20 cellular contexts compared by ENCODE assay signal in the genomic region with DNA sequence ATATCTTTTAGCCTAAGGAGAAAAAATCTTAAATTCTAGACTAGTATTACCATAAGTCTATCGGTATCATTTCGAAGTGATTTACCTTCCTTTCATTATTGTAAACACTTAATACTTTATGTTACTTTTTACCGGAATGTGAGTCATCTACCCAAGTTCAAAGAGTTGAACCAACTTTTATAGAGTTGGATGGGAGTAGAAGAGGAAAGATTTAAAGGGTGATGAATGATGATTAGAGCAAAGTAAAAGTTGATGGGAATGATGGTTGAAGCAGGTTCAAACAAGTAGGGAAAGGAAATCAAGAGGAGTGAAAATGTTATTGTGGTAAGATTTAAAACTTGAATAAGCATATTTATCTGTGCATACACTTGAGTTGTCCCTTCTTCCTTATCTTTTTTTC. TPM values are rescaled to one million over a fixed set of nuclear protein-coding genes. Genes with fewer than 3 reads are reported as not detected.
DNase-seq lines count a peak whose midpoint lies in the region; ATAC-seq, FAIRE-seq and TF ChIP-seq lines count a peak whose summit lies in the region.
"Had no signal": no experiment of that assay in that cellular context is flagged by ENCODE, and none has a peak within 500 bp of the region (broad histone marks: within the 10 kb centered on the region; RNA-seq: fewer than 3 reads in every experiment).

No MANE protein-coding gene starts in this region.

- H3K9me3 ChIP-seq in breast epithelium (no peaks in the 10 kb centered on the region), upper lobe of right lung (no peaks in the 10 kb centered on the region)
- H3K9me3 ChIP-seq: A549, HAP-1 had no signal

- BruUV-seq in MCF 10A (replicated peaks; lab: Mats Ljungman, UMichigan), result no TSS peak

- H3K36me3 Mint-ChIP-seq in MCF 10A (ENCODE audit: insufficient read depth, unreplicated experiment), result peaks cover 15% of the 10 kb centered on the region
- peaks cover 29% of the 10 kb centered on the region for H3K36me3 Mint-ChIP-seq in mesothelial cell of epicardium

- intact Hi-C loops in MCF 10A (cut with micrococcal nuclease), result no loop called here
- intact Hi-C loops in breast epithelium (cut with DNase I; ENCODE audit: low total_unique reads), result no loop called here
- intact Hi-C loops in upper lobe of right lung (cut with DNase I), result no loop called here

- DNase-seq in MCF 10A (ENCODE audit: unreplicated experiment), result no peak
- DNase-seq in breast epithelium (ENCODE audit: low spot score in 2 of 2), result no peak
- peak; percentile 88 for DNase-seq in bronchial epithelial cell (ENCODE audit: low read depth)
- no peak for DNase-seq in mesothelial cell of epicardium (ENCODE audit: low spot score in 2 of 2, unreplicated experiment in 2 of 2)
- no peak for DNase-seq in upper lobe of right lung
- no peak for DNase-seq in stimulated activated CD4-positive, alpha-beta T cell treated with anti-CD3 and anti-CD28 coated beads, Interleukin-4, amount 100 ng/mL, for 1 hour
- DNase-seq in KG1 (lab: John Stamatoyannopoulos, UW), result no peak
- DNase-seq: AML-193; Caco-2; CD4-positive, alpha-beta T cell; GM23248 had no signal

- H3K27ac ChIP-seq in breast epithelium, result no peak overlapping the region
- no peak overlapping the region for H3K27ac ChIP-seq in upper lobe of right lung
- H3K27ac ChIP-seq: 22Rv1, A549, C4-2B, GM23248 had no signal

- H3K36me3 ChIP-seq in breast epithelium, result no peaks in the 10 kb centered on the region
- no peaks in the 10 kb centered on the region for H3K36me3 ChIP-seq in bronchial epithelial cell (ENCODE audit: control insufficient read depth, insufficient read depth, low read length)
- H3K36me3 ChIP-seq in upper lobe of right lung, result no peaks in the 10 kb centered on the region
- H3K36me3 ChIP-seq: HAP-1 had no signal

- no peaks in the 10 kb centered on the region for H3K4me1 Mint-ChIP-seq in MCF 10A (ENCODE audit: insufficient read depth, unreplicated experiment)
- peaks cover 12% of the 10 kb centered on the region for H3K4me1 Mint-ChIP-seq in mesothelial cell of epicardium

- ATAC-seq in esophagus mucosa (peak; percentile 85), upper lobe of right lung (no peak)
- ATAC-seq: A549, HepG2 had no signal

- H3K4me1 ChIP-seq in breast epithelium (no peaks in the 10 kb centered on the region), upper lobe of right lung (no peaks in the 10 kb centered on the region)
- H3K4me1 ChIP-seq: A549, Caco-2, HAP-1 had no signal

- H3K27me3 ChIP-seq in breast epithelium, result no peaks in the 10 kb centered on the region
- H3K27me3 ChIP-seq in bronchial epithelial cell (ENCODE audit: control insufficient read depth, insufficient read depth, low read length), result no peaks in the 10 kb centered on the region
- H3K27me3 ChIP-seq in upper lobe of right lung, result no peaks in the 10 kb centered on the region

- CTCF ChIA-PET in MCF 10A (lab: Yijun Ruan, JAX), result no interaction called here

- peak overlapping the region; percentile 46 for H3K27ac Mint-ChIP-seq in MCF 10A (ENCODE audit: low read depth, unreplicated experiment)
- H3K27ac Mint-ChIP-seq in mesothelial cell of epicardium, result peak overlapping the region; percentile 35
- H3K27ac Mint-ChIP-seq: CD4-positive, alpha-beta T cell had no signal

- H3K4me3 ChIP-seq in breast epithelium (no peak overlapping the region), bronchial epithelial cell (ENCODE audit: low read depth, low read length) (no peak overlapping the region), upper lobe of right lung (no peak overlapping the region)
- H3K4me3 ChIP-seq: A549, GM23248, HAP-1 had no signal

- H3K27me3 Mint-ChIP-seq in MCF 10A (ENCODE audit: insufficient read depth, unreplicated experiment) (no peaks in the 10 kb centered on the region), mesothelial cell of epicardium (ENCODE audit: low read depth) (no peaks in the 10 kb centered on the region)
- H3K27me3 Mint-ChIP-seq: CD4-positive, alpha-beta T cell had no signal

- TF ChIP-seq POLR2A in breast epithelium (IDR thresholded peaks at IDR 0.05), result no peak

- H3K4me3 Mint-ChIP-seq in MCF 10A (ENCODE audit: unreplicated experiment) (no peak overlapping the region), mesothelial cell of epicardium (no peak overlapping the region)
- H3K4me3 Mint-ChIP-seq: CD4-positive, alpha-beta T cell had no signal

- POLR2A ChIA-PET in MCF 10A (lab: Yijun Ruan, JAX), result interaction anchor here (1.0 kb wide), 1 partner anchor 36 kb away, joined by 3 read pairs; no protein-coding TSS in a partner anchor

- peaks cover 14% of the 10 kb centered on the region for H3K9me3 Mint-ChIP-seq in MCF 10A (ENCODE audit: unreplicated experiment)
- H3K9me3 Mint-ChIP-seq in mesothelial cell of epicardium, result peaks cover 29% of the 10 kb centered on the region

- no peak for FAIRE-seq in bronchial epithelial cell (lab: Jason Lieb, UNC)
- FAIRE-seq: A549, D721Med, G401.6, GM12891, HepG2 had no signal

- no peak for TF ChIP-seq CTCF in MCF 10A (IDR thresholded peaks at IDR 0.05; ENCODE audit: unreplicated experiment)
- no peak for TF ChIP-seq CTCF in breast epithelium (IDR thresholded peaks at IDR 0.05)
- TF ChIP-seq CTCF in bronchial epithelial cell (IDR thresholded peaks at IDR 0.05; ENCODE audit: insufficient read depth, low read length, severe bottlenecking), result no peak
- TF ChIP-seq CTCF in mesothelial cell of epicardium (IDR thresholded peaks at IDR 0.05; ENCODE audit: unreplicated experiment), result no peak
- TF ChIP-seq CTCF in upper lobe of right lung (IDR thresholded peaks at IDR 0.05), result no peak

RNA-seq across cellular contexts. Expression of gene LPAR6, which starts 11.3 kb away (rescaled TPM):
- total RNA-seq in MCF 10A (2022), result 2.2 and 3.1 TPM in 2 replicates
- 10 to 100 TPM; 23.7 to 44.2 (median 40.5) TPM for total RNA-seq in breast epithelium
- total RNA-seq in bronchial epithelial cell, result 5.8 and 24.5 TPM in 2 replicates
- total RNA-seq in esophagus mucosa, result 71.7 TPM
- total RNA-seq in mesothelial cell of epicardium, result 19.4 to 21.7 TPM (median 21.1 TPM) in 3 replicates
- 30.9 TPM for total RNA-seq in upper lobe of right lung
- total RNA-seq: Caco-2 had no signal
